25 cellular contexts compared by ENCODE assay signal in genomic region chr7:128920913-128921582, GRCh38. TPM values are rescaled to one million over a fixed set of nuclear protein-coding genes. Genes with fewer than 3 reads are reported as not detected.
A peak's percentile ranks its signal among the peaks of the same experiment; 100 is the strongest.
DNase-seq lines count a peak whose midpoint lies in the region; ATAC-seq and TF ChIP-seq lines count a peak whose summit lies in the region.
"Had no signal": no experiment of that assay in that cellular context is flagged by ENCODE, and none has a peak within 500 bp of the region (broad histone marks: within the 10 kb centered on the region; RNA-seq: fewer than 3 reads in every experiment).

No MANE protein-coding gene starts in this region.

- peak; percentile 58 for DNase-seq in Right ventricle myocardium inferior (ENCODE audit: missing footprints)
- no peak for DNase-seq in left ventricle myocardium superior
- peak in 2 of 3 donors; percentile 28 to 44 for DNase-seq in Peyer's patch
- peak; percentile 9 for DNase-seq in kidney glomerular epithelial cell (lab: John Stamatoyannopoulos, UW)
- peak; percentile 70 for DNase-seq in spleen
- no peak for DNase-seq in H4 (ENCODE audit: low spot score)
- DNase-seq in DMS114 treated with DMSO at 0.1 percent for 48 hours (lab: John Stamatoyannopoulos, UW; ENCODE audit: unreplicated experiment), result no peak
- DNase-seq: activated CD4-positive, alpha-beta T cell treated with anti-CD3 and anti-CD28 coated beads for 4 hours; activated gamma-delta T cell; CD4-positive, CD25-positive, alpha-beta regulatory T cell; colonic mucosa; glutamatergic neuron; MM.1S; NCI-H1436 treated with DMSO at 0.1 percent for 48 hours; NCI-H2171; NCI-H748 treated with DMSO at 0.1 percent for 48 hours; SHP77; stimulated activated CD4-positive, alpha-beta T cell treated with anti-CD3 and anti-CD28 coated beads, Interleukin-4, amount 100 ng/mL, for 1 hour; stimulated activated naive CD8-positive, alpha-beta T cell treated with anti-CD3 and anti-CD28 coated beads, Interleukin-15, Interleukin-2, amounts not matched to agents 100 U/mL and 50 U/mL, for 24 hours; T-helper 1 cell had no signal

- intact Hi-C loops in Right ventricle myocardium inferior (cut with DNase I), result no loop called here
- intact Hi-C loops in left ventricle myocardium superior (cut with micrococcal nuclease), result no loop called here
- intact Hi-C loops in spleen (cut with DNase I; ENCODE audit: low total_unique reads), result no loop called here

- H3K4me1 ChIP-seq in Peyer's patch, result no peaks in the 10 kb centered on the region
- H3K4me1 ChIP-seq in spleen, result peaks cover 0 to 3% (median 1%) of the 10 kb centered on the region in 6 donors
- H3K4me1 ChIP-seq: breast epithelium, colonic mucosa had no signal

- H3K36me3 ChIP-seq in Peyer's patch (no peaks in the 10 kb centered on the region), spleen (no peaks in the 10 kb centered on the region)
- H3K36me3 ChIP-seq: breast epithelium, colonic mucosa, tibial artery had no signal

- H3K27ac ChIP-seq in Peyer's patch (no peak overlapping the region), spleen (no peak overlapping the region)
- H3K27ac ChIP-seq: breast epithelium, colonic mucosa, psoas muscle, tibial artery had no signal

- no peak overlapping the region for H3K4me3 ChIP-seq in Peyer's patch
- no peak overlapping the region for H3K4me3 ChIP-seq in spleen
- H3K4me3 ChIP-seq: breast epithelium, colonic mucosa, psoas muscle, smooth muscle cell, tibial artery had no signal

- ATAC-seq in Right ventricle myocardium inferior (no peak), left ventricle myocardium superior (no peak), GM21515 (IDR thresholded peaks at IDR 0.05; ENCODE audit: unreplicated experiment) (no peak)
- ATAC-seq: psoas muscle; stimulated activated naive CD8-positive, alpha-beta T cell treated with anti-CD3 and anti-CD28 coated beads, Interleukin-15, Interleukin-2, amounts not matched to agents 100 U/mL and 50 U/mL, for 24 hours had no signal

- 64 to 82% (median 73%) methylated on average over 13 of the region's 13 CpGs for WGBS in spleen, 5 donors

- TF ChIP-seq POLR2A in Peyer's patch (IDR thresholded peaks at IDR 0.05), result no peak
- TF ChIP-seq POLR2A in spleen (IDR thresholded peaks at IDR 0.05), result no peak

- H3K27me3 ChIP-seq in Peyer's patch (no peaks in the 10 kb centered on the region), spleen (replicated peaks in 1 of 7) (peaks cover 0 to 53% (median 3%) of the 10 kb centered on the region in 7 donors)

- no peak for TF ChIP-seq CTCF in Peyer's patch (IDR thresholded peaks at IDR 0.05)
- no peak for TF ChIP-seq CTCF in spleen (IDR thresholded peaks at IDR 0.05 in 8 of 11, conservative IDR thresholded peaks at IDR 0.05 in 3 of 11)

- H3K9me3 ChIP-seq in Peyer's patch, result no peaks in the 10 kb centered on the region
- H3K9me3 ChIP-seq in spleen, result no peaks in the 10 kb centered on the region
- H3K9me3 ChIP-seq: breast epithelium, colonic mucosa, psoas muscle, tibial artery had no signal

RNA-seq across cellular contexts. Expression of gene KCP, which starts 10.5 kb away (rescaled TPM):
- total RNA-seq in Right ventricle myocardium inferior (0.11 TPM), left ventricle myocardium superior (0.12 TPM), Peyer's patch (10 to 100 TPM in 1 of 4 donors, 1 to 10 TPM in 3; 3.3 to 14.1 (median 6.7) TPM), spleen (under 1 TPM; 0.14 to 0.89 (median 0.72) TPM)
- polyA plus RNA-seq in spleen, result 1 to 10 TPM in 1 of 3 donors, under 1 TPM in 2; 0.06 to 2.1 (median 0.35) TPM
- total RNA-seq in H4 (2014; rRNA removed; shearing (Covaris generic)), result not detected in 2 replicates

RNA-seq across cellular contexts. Expression of gene IRF5, which starts 16.7 kb away (rescaled TPM):
- total RNA-seq in Right ventricle myocardium inferior (3.3 TPM), left ventricle myocardium superior (2.9 TPM), Peyer's patch (10 to 100 TPM; 16.9 to 27.1 (median 21.7) TPM), spleen (10 to 100 TPM; 34.7 to 56.3 (median 48.2) TPM)
- polyA plus RNA-seq in spleen, result 10 to 100 TPM; 26.2 to 41.8 (median 41.5) TPM
- 2.6 and 8.0 TPM in 2 replicates for total RNA-seq in H4 (2014; rRNA removed; shearing (Covaris generic))

RNA-seq across cellular contexts. Expression of gene ATP6V1F, which starts 58.4 kb away (rescaled TPM):
- total RNA-seq in Right ventricle myocardium inferior, result 128 TPM
- total RNA-seq in left ventricle myocardium superior, result 115 TPM
- total RNA-seq in Peyer's patch, result 10 to 100 TPM; 71.3 to 88.3 (median 84.6) TPM
- 10 to 100 TPM; 78.3 to 95.5 (median 84.5) TPM for total RNA-seq in spleen
- polyA plus RNA-seq in spleen, result 100 to 1,000 TPM; 205 to 285 (median 262) TPM
- total RNA-seq in H4 (2014; rRNA removed; shearing (Covaris generic)), result 119 and 124 TPM in 2 replicates

Comparison
In these comparisons a context has a peak if more than half of its experiments do, and no peak if none do; other contexts are left out.
1. DNase-seq: peak in Right ventricle myocardium inferior (single experiment), Peyer's patch (2 of 3), kidney glomerular epithelial cell (single experiment) and spleen (single experiment); none in left ventricle myocardium superior (single experiment), H4 (single experiment) and DMS114 treated with DMSO at 0.1 percent for 48 hours (single experiment).